In genomic region chr1:18951416-18951815, GRCh38 we compare ENCODE assay signal across 8 cellular contexts. TPM values are rescaled to one million over a fixed set of nuclear protein-coding genes. Genes with fewer than 3 reads are reported as not detected.
DNase-seq lines count a peak whose midpoint lies in the region; ATAC-seq, FAIRE-seq and TF ChIP-seq lines count a peak whose summit lies in the region.

No MANE protein-coding gene starts in this region.

- no peak overlapping the region for H3K4me3 ChIP-seq in AG04450 (ENCODE audit: low read depth, low read length)

- in situ Hi-C loops in KBM-7 (cut with MboI; ENCODE audit: low pct_unique_long_range_greater_than_20kb, low sequenced_read_pairs): no loop called here

- H3K27ac ChIP-seq in AG04450 (ENCODE audit: low read depth, low read length): peak overlapping the region; percentile 97

- H3K9me3 Mint-ChIP-seq in brain: peaks cover 0 to 6% (median 0%) of the 10 kb centered on the region in 5 experiments
- no peaks in the 10 kb centered on the region for H3K9me3 Mint-ChIP-seq in naive thymus-derived CD8-positive, alpha-beta T cell

- TF ChIP-seq CTCF in AG04450 (IDR thresholded peaks at IDR 0.05; ENCODE audit: low read depth, low read length) (no peak), brain (conservative IDR thresholded peaks at IDR 0.05) (no peak)

- POLR2A ChIA-PET in AG04450 (lab: Yijun Ruan, JAX): interaction anchor here (0.6 kb wide), 2 partner anchors 33 to 288 kb away, joined by 3 read pairs; no protein-coding TSS in a partner anchor
- POLR2A ChIA-PET in naive thymus-derived CD8-positive, alpha-beta T cell (lab: Charles Lee): interaction anchor here (1.0 to 25.7 kb wide), 7 partner anchors 8 to 122 kb away, joined by 4 to 430 read pairs (median 6); partner anchors contain the start of gene ALDH4A1

- CTCF ChIA-PET in AG04450 (lab: Charles Lee): interaction anchor here (1.6 to 5.3 kb wide), 2 partner anchors 37 to 39 kb away, joined by 4 to 32 read pairs; no protein-coding TSS in a partner anchor

- peak overlapping the region in 4 of 5 experiments; percentile 7 to 78 (median 32) for H3K27ac Mint-ChIP-seq in brain
- H3K27ac Mint-ChIP-seq in naive thymus-derived CD8-positive, alpha-beta T cell: peak overlapping the region; percentile 95 to 100 (median 98)

- H3K4me1 Mint-ChIP-seq in brain: peaks cover 89% of the 10 kb centered on the region
- H3K4me1 Mint-ChIP-seq in naive thymus-derived CD8-positive, alpha-beta T cell: peaks cover 53 to 89% (median 88%) of the 10 kb centered on the region in 4 donors

- no peaks in the 10 kb centered on the region for H3K9me3 ChIP-seq in AG04450 (ENCODE audit: control insufficient read depth, insufficient read depth, low read length)

- no peaks in the 10 kb centered on the region for H3K27me3 ChIP-seq in AG04450 (ENCODE audit: control insufficient read depth, insufficient read depth, low read length)

- peaks cover 13% of the 10 kb centered on the region for H3K27me3 Mint-ChIP-seq in brain
- H3K27me3 Mint-ChIP-seq in naive thymus-derived CD8-positive, alpha-beta T cell: no peaks in the 10 kb centered on the region

- no peak for DNase-seq in AG04450 (ENCODE audit: low read depth, low spot score)
- peak; percentile 45 for DNase-seq in KBM-7
- peak in 3 of 10 donors; percentile 17 to 33 (median 30) for DNase-seq in naive thymus-derived CD8-positive, alpha-beta T cell
- DNase-seq in RKO (ENCODE audit: low spot score): no peak
- DNase-seq in NCI-H2107 treated with DMSO at 0.1 percent for 48 hours (lab: John Stamatoyannopoulos, UW; ENCODE audit: unreplicated experiment): no peak
- DNase-seq in HTR-8/SVneo (ENCODE audit: insufficient read length, low spot score): no peak

- H3K36me3 Mint-ChIP-seq in brain: peaks cover 5% of the 10 kb centered on the region
- H3K36me3 Mint-ChIP-seq in naive thymus-derived CD8-positive, alpha-beta T cell: peaks cover 0 to 3% (median 0%) of the 10 kb centered on the region in 3 donors

- FAIRE-seq in HTR-8/SVneo (lab: Jason Lieb, UNC): no peak

- no peak for ATAC-seq in naive thymus-derived CD8-positive, alpha-beta T cell
- no peak for ATAC-seq in GM18520 (IDR thresholded peaks at IDR 0.05; ENCODE audit: unreplicated experiment)

- peak overlapping the region in 2 of 5 experiments; percentile 7 to 21 for H3K4me3 Mint-ChIP-seq in brain
- H3K4me3 Mint-ChIP-seq in naive thymus-derived CD8-positive, alpha-beta T cell: peak overlapping the region; percentile 76 to 95 (median 85)

RNA-seq across cellular contexts. Expression of gene IFFO2, which starts 5.1 kb away (rescaled TPM):
- polyA plus RNA-seq in AG04450 (2011; rRNA removed): 6.8 and 7.8 TPM in 2 replicates
- 13.7 and 15.2 TPM in 2 replicates for polyA minus RNA-seq in AG04450 (2011; rRNA and poly(A)+ RNA removed)
- polyA plus RNA-seq in brain (ENCODE audit: insufficient read depth, low read depth, low replicate concordance): 5.8 TPM
- total RNA-seq in naive thymus-derived CD8-positive, alpha-beta T cell: 10 to 100 TPM; 29.0 to 30.7 TPM
- polyA plus RNA-seq in naive thymus-derived CD8-positive, alpha-beta T cell: 1 to 10 TPM; 1.6 to 4.4 (median 4.4) TPM

RNA-seq across cellular contexts. Expression of gene ALDH4A1, which starts 49.1 kb away (rescaled TPM):
- polyA plus RNA-seq in AG04450 (2011; rRNA removed) (8.8 and 14.7 TPM in 2 replicates), brain (ENCODE audit: insufficient read depth, low read depth, low replicate concordance) (52.0 TPM)
- 8.3 and 10.4 TPM in 2 replicates for polyA minus RNA-seq in AG04450 (2011; rRNA and poly(A)+ RNA removed)
- 1 to 10 TPM; 1.6 to 2.5 TPM for total RNA-seq in naive thymus-derived CD8-positive, alpha-beta T cell
- 1 to 10 TPM in 1 of 3 donors, under 1 TPM in 2; 0.31 to 2.0 (median 0.39) TPM for polyA plus RNA-seq in naive thymus-derived CD8-positive, alpha-beta T cell
